In the genomic region with DNA sequence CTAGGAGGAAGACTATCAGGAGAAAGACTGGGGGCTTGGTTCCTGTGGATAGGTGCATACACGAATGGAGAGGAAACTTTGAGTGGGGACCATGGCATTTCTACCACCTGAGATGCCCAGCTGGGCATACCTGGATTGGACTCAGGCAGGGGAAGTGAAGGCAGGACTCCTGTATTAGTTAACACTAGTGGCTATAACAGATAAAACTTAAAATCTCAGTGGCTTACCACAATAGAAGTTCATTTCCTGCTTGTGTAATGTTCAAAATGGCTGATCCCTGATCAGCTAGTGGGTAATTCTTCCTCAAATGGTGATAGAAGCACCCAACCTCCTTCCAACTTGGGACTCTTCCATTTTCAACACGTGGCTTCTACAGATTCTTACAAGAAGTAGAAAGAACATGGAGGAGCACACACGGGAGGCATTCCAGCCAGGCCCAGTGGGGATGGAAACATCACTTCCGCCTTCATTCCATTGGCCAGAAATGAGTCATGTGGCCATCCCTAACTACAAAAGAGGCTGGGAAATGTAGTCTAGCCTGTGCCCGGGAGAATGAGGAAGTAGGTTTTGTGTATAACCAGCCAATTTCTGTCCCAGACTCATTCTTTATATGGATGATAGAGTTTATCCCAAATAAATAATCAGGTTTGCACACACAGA, we compare ENCODE assay signal across 8 cellular contexts.
A peak's percentile ranks its signal among the peaks of the same experiment; 100 is the strongest.
DNase-seq lines count a peak whose midpoint lies in the region; ATAC-seq and TF ChIP-seq lines count a peak whose summit lies in the region.

No MANE protein-coding gene starts in this region.

- no peak overlapping the region for H3K4me3 Mint-ChIP-seq in activated T-cell treated with anti-CD3 and anti-CD28 coated beads, Interleukin-2, amount 50 U/mL, for 72 hours

- DNase-seq in AG09309 (ENCODE audit: low read depth) (peak; percentile 13), GM13976 (ENCODE audit: low spot score) (peak; percentile 50), NCI-H446 (lab: John Stamatoyannopoulos, UW) (peak; percentile 81 to 91), ascending aorta (ENCODE audit: low spot score in 2 of 2) (peak; percentile 9 to 71), iris pigment epithelial cell (ENCODE audit: low read depth) (peak; percentile 62), NCI-H128 (lab: John Stamatoyannopoulos, UW; ENCODE audit: unreplicated experiment) (no peak)
- no peak for DNase-seq in activated T-cell treated with anti-CD3 and anti-CD28 coated beads, Interleukin-2, amount 50 U/mL, for 72 hours

- no peaks in the 10 kb centered on the region for H3K27me3 Mint-ChIP-seq in activated T-cell treated with anti-CD3 and anti-CD28 coated beads, Interleukin-2, amount 50 U/mL, for 72 hours (ENCODE audit: low read depth)

- ATAC-seq in HG02938 (IDR thresholded peaks at IDR 0.05; ENCODE audit: unreplicated experiment), result peak; percentile 76
- ATAC-seq in activated T-cell treated with anti-CD3 and anti-CD28 coated beads, Interleukin-2, amount 50 U/mL, for 72 hours (replicated peaks in 1 of 2), result no peak

- no peaks in the 10 kb centered on the region for H3K9me3 ChIP-seq in ascending aorta

- peaks cover 14% of the 10 kb centered on the region for H3K4me1 Mint-ChIP-seq in activated T-cell treated with anti-CD3 and anti-CD28 coated beads, Interleukin-2, amount 50 U/mL, for 72 hours (ENCODE audit: low read depth)

- H3K36me3 ChIP-seq in ascending aorta, result no peaks in the 10 kb centered on the region

- no peak for TF ChIP-seq CTCF in AG09309 (IDR thresholded peaks at IDR 0.05; ENCODE audit: control insufficient read depth, insufficient read depth, low read depth, low read length, missing control alignments)
- no peak for TF ChIP-seq CTCF in GM13976 (IDR thresholded peaks at IDR 0.05; ENCODE audit: borderline replicate concordance, control extremely low read depth, extremely low read depth, insufficient read depth, missing control alignments)
- TF ChIP-seq CTCF in ascending aorta (IDR thresholded peaks at IDR 0.05), result no peak

- in situ Hi-C loops in GM13976 (cut with MboI; ENCODE audit: low sequenced_read_pairs, unreplicated experiment), result no loop called here

- peak overlapping the region; percentile 26 for H3K4me3 ChIP-seq in AG09309 (ENCODE audit: control insufficient read depth, low read depth, low read length)
- H3K4me3 ChIP-seq in ascending aorta, result no peak overlapping the region

- no peaks in the 10 kb centered on the region for H3K27me3 ChIP-seq in ascending aorta

- H3K27ac ChIP-seq in ascending aorta, result no peak overlapping the region

- no peaks in the 10 kb centered on the region for H3K36me3 Mint-ChIP-seq in activated T-cell treated with anti-CD3 and anti-CD28 coated beads, Interleukin-2, amount 50 U/mL, for 72 hours (ENCODE audit: insufficient read depth in 2 of 2)

- intact Hi-C loops in ascending aorta (cut with DNase I), result no loop called here

- H3K9me3 Mint-ChIP-seq in activated T-cell treated with anti-CD3 and anti-CD28 coated beads, Interleukin-2, amount 50 U/mL, for 72 hours, result no peaks in the 10 kb centered on the region

- no peak overlapping the region for H3K27ac Mint-ChIP-seq in activated T-cell treated with anti-CD3 and anti-CD28 coated beads, Interleukin-2, amount 50 U/mL, for 72 hours

- no peaks in the 10 kb centered on the region for H3K4me1 ChIP-seq in ascending aorta

Comparison
In these comparisons a context has a peak if more than half of its experiments do, and no peak if none do; other contexts are left out.
1. DNase-seq: peak in AG09309 (single experiment), GM13976 (single experiment), NCI-H446 (2 of 2), ascending aorta (2 of 2) and iris pigment epithelial cell (single experiment); none in NCI-H128 (single experiment) and activated T-cell treated with anti-CD3 and anti-CD28 coated beads, Interleukin-2, amount 50 U/mL, for 72 hours (0 of 2).